In genomic region chr7:70371652-70372051, GRCh38 we compare ENCODE assay signal across 29 cellular contexts.
"Had no signal": no experiment of that assay in that cellular context is flagged by ENCODE, and none has a peak within 500 bp of the region (broad histone marks: within the 10 kb centered on the region; RNA-seq: fewer than 3 reads in every experiment).

No MANE protein-coding gene starts in this region.

- H3K4me3 ChIP-seq: lower lobe of right lung, pancreas, prostate gland, skin epidermis, spleen, testis, thyroid gland, transverse colon, upper lobe of left lung, vagina had no signal

- H3K4me1 ChIP-seq: pancreas, prostate gland, spleen, testis, upper lobe of left lung, vagina had no signal

- H3K9me3 ChIP-seq: lower lobe of right lung, pancreas, prostate gland, spleen, testis, thyroid gland, transverse colon, upper lobe of left lung, vagina had no signal

- H3K36me3 ChIP-seq: lower lobe of right lung, pancreas, prostate gland, spleen, thyroid gland, transverse colon, upper lobe of left lung, vagina had no signal

- H3K27ac Mint-ChIP-seq: naive thymus-derived CD8-positive, alpha-beta T cell; stimulated activated memory B cell treated with anti-CD40 and anti-IgM and Interleukin-4, amounts not matched to agents 10 μg/mL and 1 μg/mL and 100 μg/mL, for 72 hours; stimulated activated naive CD8-positive, alpha-beta T cell treated with anti-CD3 and anti-CD28 coated beads, Interleukin-15, amount 100 ng/mL, for 72 hours had no signal

- H3K4me1 Mint-ChIP-seq: naive thymus-derived CD8-positive, alpha-beta T cell; stimulated activated memory B cell treated with anti-CD40 and anti-IgM and Interleukin-4, amounts not matched to agents 10 μg/mL and 1 μg/mL and 100 μg/mL, for 72 hours; stimulated activated naive CD8-positive, alpha-beta T cell treated with anti-CD3 and anti-CD28 coated beads, Interleukin-15, amount 100 ng/mL, for 72 hours had no signal

- H3K4me3 Mint-ChIP-seq: naive thymus-derived CD8-positive, alpha-beta T cell; nephron; neural crest cell; stimulated activated memory B cell treated with anti-CD40 and anti-IgM and Interleukin-4, amounts not matched to agents 10 μg/mL and 1 μg/mL and 100 μg/mL, for 72 hours; stimulated activated naive CD8-positive, alpha-beta T cell treated with anti-CD3 and anti-CD28 coated beads, Interleukin-15, amount 100 ng/mL, for 72 hours had no signal

- H3K27me3 ChIP-seq: pancreas, spleen, testis, thyroid gland, transverse colon, upper lobe of left lung, vagina had no signal

- H3K9me3 Mint-ChIP-seq: naive thymus-derived CD8-positive, alpha-beta T cell; neural crest cell; stimulated activated memory B cell treated with anti-CD40 and anti-IgM and Interleukin-4, amounts not matched to agents 10 μg/mL and 1 μg/mL and 100 μg/mL, for 72 hours had no signal

- FAIRE-seq: keratinocyte, pancreas had no signal

- DNase-seq: hippocampal formation; kidney glomerular epithelial cell; left cardiac atrium; left ventricle myocardium superior; lower lobe of right lung; mammary epithelial cell; mesenchymal stem cell; naive thymus-derived CD8-positive, alpha-beta T cell; nucleus accumbens; pancreas; posterior cingulate gyrus; retina; right cardiac atrium; spleen; stimulated activated CD4-positive, alpha-beta T cell treated with anti-CD3 and anti-CD28 coated beads, Interleukin-4, amount 100 ng/mL, for 24 hours; stimulated activated naive CD4-positive, alpha-beta T cell treated with Interleukin-2 at 50 U/mL for 16 hours; stimulated activated naive CD8-positive, alpha-beta T cell treated with anti-CD3 and anti-CD28 coated beads, Interleukin-15, amount 100 ng/mL, for 72 hours; substantia nigra; testis; thyroid gland; transverse colon; upper lobe of left lung had no signal

- H3K27ac ChIP-seq: lower lobe of right lung, pancreas, prostate gland, skin epidermis, spleen, testis, thyroid gland, transverse colon, upper lobe of left lung, vagina had no signal

- H3K36me3 Mint-ChIP-seq: naive thymus-derived CD8-positive, alpha-beta T cell had no signal

- H3K27me3 Mint-ChIP-seq: naive thymus-derived CD8-positive, alpha-beta T cell; stimulated activated memory B cell treated with anti-CD40 and anti-IgM and Interleukin-4, amounts not matched to agents 10 μg/mL and 1 μg/mL and 100 μg/mL, for 72 hours; stimulated activated naive CD8-positive, alpha-beta T cell treated with anti-CD3 and anti-CD28 coated beads, Interleukin-15, amount 100 ng/mL, for 72 hours had no signal
